In the genomic region with DNA sequence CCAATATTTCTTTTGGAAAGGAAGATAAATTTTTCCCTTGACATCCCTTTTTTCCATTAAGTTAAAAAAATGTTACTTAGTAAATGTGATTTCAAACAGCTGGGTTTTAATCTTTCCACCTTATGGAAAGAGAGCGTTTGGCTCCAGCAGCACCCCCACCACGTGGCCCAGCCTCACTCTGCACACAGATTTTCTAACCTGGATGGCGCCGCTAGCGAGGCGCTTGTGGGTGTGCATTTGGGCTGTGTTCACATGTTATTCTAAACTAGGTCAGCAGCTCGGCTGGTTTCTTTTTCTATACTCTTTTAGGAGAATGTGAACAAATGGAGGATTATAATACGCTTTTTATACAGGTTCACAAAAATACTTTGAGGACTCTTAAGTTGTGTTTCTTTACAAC, we compare ENCODE assay signal across 11 cellular contexts.
DNase-seq lines count a peak whose midpoint lies in the region; ATAC-seq and TF ChIP-seq lines count a peak whose summit lies in the region.
"Had no signal": no experiment of that assay in that cellular context is flagged by ENCODE, and none has a peak within 500 bp of the region (broad histone marks: within the 10 kb centered on the region; RNA-seq: fewer than 3 reads in every experiment).

No MANE protein-coding gene starts in this region.

- H3K79me2 ChIP-seq in GM23338 (replicated peaks; ENCODE audit: insufficient read depth): no peaks in the 10 kb centered on the region
- H3K79me2 ChIP-seq in smooth muscle cell (ENCODE audit: low read depth): peaks cover 18% of the 10 kb centered on the region

- no peaks in the 10 kb centered on the region for H3K9me3 Mint-ChIP-seq in GM23338
- no peaks in the 10 kb centered on the region for H3K9me3 Mint-ChIP-seq in activated CD4-positive, alpha-beta T cell treated with anti-CD3 and anti-CD28 coated beads, Interleukin-2, amount 10 ng/mL, durations not matched to agents 7 days and 5 days
- H3K9me3 Mint-ChIP-seq: H9 had no signal

- H3K4me3 Mint-ChIP-seq in GM23338: no peak overlapping the region
- H3K4me3 Mint-ChIP-seq in activated CD4-positive, alpha-beta T cell treated with anti-CD3 and anti-CD28 coated beads, Interleukin-2, amount 10 ng/mL, durations not matched to agents 7 days and 5 days: no peak overlapping the region
- H3K4me3 Mint-ChIP-seq: H9 had no signal

- no peak overlapping the region for H3K4me3 ChIP-seq in GM23338
- H3K4me3 ChIP-seq in smooth muscle cell: no peak overlapping the region
- H3K4me3 ChIP-seq: left lung had no signal

- H3K36me3 ChIP-seq in GM23338 (ENCODE audit: insufficient read depth) (no peaks in the 10 kb centered on the region), smooth muscle cell (ENCODE audit: low read depth) (no peaks in the 10 kb centered on the region)
- H3K36me3 ChIP-seq: left lung had no signal

- H3K9me3 ChIP-seq in smooth muscle cell (replicated peaks; ENCODE audit: low read depth): no peaks in the 10 kb centered on the region
- H3K9me3 ChIP-seq: left lung had no signal

- no peak overlapping the region for H3K27ac Mint-ChIP-seq in GM23338
- H3K27ac Mint-ChIP-seq in activated CD4-positive, alpha-beta T cell treated with anti-CD3 and anti-CD28 coated beads, Interleukin-2, amount 10 ng/mL, durations not matched to agents 7 days and 5 days: peak overlapping the region; percentile 95
- H3K27ac Mint-ChIP-seq: H9 had no signal

- no peaks in the 10 kb centered on the region for H3K9me2 ChIP-seq in GM23338 (ENCODE audit: insufficient read depth)

- CTCF ChIA-PET in activated CD4-positive, alpha-beta T cell treated with anti-CD3 and anti-CD28 coated beads, Interleukin-2, amount 10 ng/mL, durations not matched to agents 7 days and 5 days (lab: Charles Lee): no interaction called here

- POLR2A ChIA-PET in activated CD4-positive, alpha-beta T cell treated with anti-CD3 and anti-CD28 coated beads, Interleukin-2, amount 10 ng/mL, durations not matched to agents 7 days and 5 days (lab: Charles Lee): no interaction called here

- H3K4me2 ChIP-seq in GM23338: no peak overlapping the region
- peak overlapping the region; percentile 48 for H3K4me2 ChIP-seq in smooth muscle cell

- no peak overlapping the region for H2AFZ ChIP-seq in GM23338
- no peak overlapping the region for H2AFZ ChIP-seq in smooth muscle cell (ENCODE audit: low read depth)

- DNase-seq in GM23338 (ENCODE audit: low spot score) (no peak), smooth muscle cell (lab: John Stamatoyannopoulos, UW; ENCODE audit: unreplicated experiment) (no peak), NCI-H446 treated with DMSO at 0.1 percent for 48 hours (lab: John Stamatoyannopoulos, UW) (no peak), NCI-H2081 treated with DMSO at 0.1 percent for 48 hours (lab: John Stamatoyannopoulos, UW) (no peak), NCI-H748 (lab: John Stamatoyannopoulos, UW; ENCODE audit: unreplicated experiment) (no peak)
- peak; percentile 35 for DNase-seq in activated CD4-positive, alpha-beta T cell treated with anti-CD3 and anti-CD28 coated beads, Interleukin-2, amount 10 ng/mL, durations not matched to agents 7 days and 5 days
- peak; percentile 68 for DNase-seq in central memory CD4-positive, alpha-beta T cell
- DNase-seq: H9, left lung, NCI-H510A treated with DMSO at 0.1 percent for 48 hours had no signal

- ATAC-seq in GM23338 (no peak), GM21360 (IDR thresholded peaks at IDR 0.05; ENCODE audit: unreplicated experiment) (no peak)

- H3K9ac ChIP-seq in smooth muscle cell (ENCODE audit: low read depth): peak overlapping the region; percentile 30

- H3K27ac ChIP-seq in GM23338 (ENCODE audit: low read depth): 0 out of 2 replicates have a peak overlapping the region, but pooled peaks have one; percentile 16
- H3K27ac ChIP-seq in smooth muscle cell (ENCODE audit: low read depth): peak overlapping the region; percentile 81

- no peaks in the 10 kb centered on the region for H3K27me3 ChIP-seq in GM23338 (ENCODE audit: insufficient read depth)
- H3K27me3 ChIP-seq in smooth muscle cell (ENCODE audit: low read depth): no peaks in the 10 kb centered on the region
- H3K27me3 ChIP-seq: left lung had no signal

- no peaks in the 10 kb centered on the region for H3K27me3 Mint-ChIP-seq in GM23338 (ENCODE audit: insufficient read depth, low read depth, poor library complexity)
- no peaks in the 10 kb centered on the region for H3K27me3 Mint-ChIP-seq in activated CD4-positive, alpha-beta T cell treated with anti-CD3 and anti-CD28 coated beads, Interleukin-2, amount 10 ng/mL, durations not matched to agents 7 days and 5 days

- H3F3A ChIP-seq in GM23338 (replicated peaks; ENCODE audit: low read depth) (no peaks in the 10 kb centered on the region), smooth muscle cell (ENCODE audit: low read depth) (peaks cover 15% of the 10 kb centered on the region)

- TF ChIP-seq CTCF in GM23338 (conservative IDR thresholded peaks at IDR 0.05; ENCODE audit: low read depth in 2 of 2): no peak
- TF ChIP-seq CTCF in smooth muscle cell (IDR thresholded peaks at IDR 0.05; ENCODE audit: borderline replicate concordance, insufficient read depth, poor library complexity, severe bottlenecking): no peak

- H3K4me1 Mint-ChIP-seq in GM23338: peaks cover 15% of the 10 kb centered on the region
- peaks cover 65% of the 10 kb centered on the region for H3K4me1 Mint-ChIP-seq in activated CD4-positive, alpha-beta T cell treated with anti-CD3 and anti-CD28 coated beads, Interleukin-2, amount 10 ng/mL, durations not matched to agents 7 days and 5 days

- no peaks in the 10 kb centered on the region; the same call in 1 of the 2 replicates for H3K4me1 ChIP-seq in GM23338 (ENCODE audit: insufficient read depth)
- H3K4me1 ChIP-seq in smooth muscle cell (ENCODE audit: low read depth): peaks cover 4% of the 10 kb centered on the region

- H3K36me3 Mint-ChIP-seq in GM23338 (ENCODE audit: low read depth): no peaks in the 10 kb centered on the region
- peaks cover 2% of the 10 kb centered on the region for H3K36me3 Mint-ChIP-seq in activated CD4-positive, alpha-beta T cell treated with anti-CD3 and anti-CD28 coated beads, Interleukin-2, amount 10 ng/mL, durations not matched to agents 7 days and 5 days (ENCODE audit: low read depth)

- 94% methylated on average over 8 of the region's 8 CpGs for WGBS in smooth muscle cell (ENCODE audit: low lambda C conversion rate)

- H4K20me1 ChIP-seq in GM23338 (replicated peaks; ENCODE audit: insufficient read depth) (no peaks in the 10 kb centered on the region), smooth muscle cell (ENCODE audit: low read depth) (peaks cover 5% of the 10 kb centered on the region)

TF ChIP-seq in GM23338, 12 proteins besides CTCF, POLR2A, EP300 and RAD21 (continues in another document):
- TF ChIP-seq EZH2 (IDR thresholded peaks at IDR 0.05; ENCODE audit: low read depth, unreplicated experiment): no peak
- no peak for TF ChIP-seq EZH2phosphoT487 (IDR thresholded peaks at IDR 0.05; ENCODE audit: unreplicated experiment)
- no peak for TF ChIP-seq POLR2AphosphoS5 (IDR thresholded peaks at IDR 0.05; ENCODE audit: low read depth)
- no peak for TF ChIP-seq NANOG (IDR thresholded peaks at IDR 0.05; ENCODE audit: borderline replicate concordance)
- TF ChIP-seq, protein P1, sequence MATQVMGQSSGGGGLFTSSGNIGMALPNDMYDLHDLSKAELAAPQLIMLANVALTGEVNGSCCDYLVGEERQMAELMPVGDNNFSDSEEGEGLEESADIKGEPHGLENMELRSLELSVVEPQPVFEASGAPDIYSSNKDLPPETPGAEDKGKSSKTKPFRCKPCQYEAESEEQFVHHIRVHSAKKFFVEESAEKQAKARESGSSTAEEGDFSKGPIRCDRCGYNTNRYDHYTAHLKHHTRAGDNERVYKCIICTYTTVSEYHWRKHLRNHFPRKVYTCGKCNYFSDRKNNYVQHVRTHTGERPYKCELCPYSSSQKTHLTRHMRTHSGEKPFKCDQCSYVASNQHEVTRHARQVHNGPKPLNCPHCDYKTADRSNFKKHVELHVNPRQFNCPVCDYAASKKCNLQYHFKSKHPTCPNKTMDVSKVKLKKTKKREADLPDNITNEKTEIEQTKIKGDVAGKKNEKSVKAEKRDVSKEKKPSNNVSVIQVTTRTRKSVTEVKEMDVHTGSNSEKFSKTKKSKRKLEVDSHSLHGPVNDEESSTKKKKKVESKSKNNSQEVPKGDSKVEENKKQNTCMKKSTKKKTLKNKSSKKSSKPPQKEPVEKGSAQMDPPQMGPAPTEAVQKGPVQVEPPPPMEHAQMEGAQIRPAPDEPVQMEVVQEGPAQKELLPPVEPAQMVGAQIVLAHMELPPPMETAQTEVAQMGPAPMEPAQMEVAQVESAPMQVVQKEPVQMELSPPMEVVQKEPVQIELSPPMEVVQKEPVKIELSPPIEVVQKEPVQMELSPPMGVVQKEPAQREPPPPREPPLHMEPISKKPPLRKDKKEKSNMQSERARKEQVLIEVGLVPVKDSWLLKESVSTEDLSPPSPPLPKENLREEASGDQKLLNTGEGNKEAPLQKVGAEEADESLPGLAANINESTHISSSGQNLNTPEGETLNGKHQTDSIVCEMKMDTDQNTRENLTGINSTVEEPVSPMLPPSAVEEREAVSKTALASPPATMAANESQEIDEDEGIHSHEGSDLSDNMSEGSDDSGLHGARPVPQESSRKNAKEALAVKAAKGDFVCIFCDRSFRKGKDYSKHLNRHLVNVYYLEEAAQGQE (IDR thresholded peaks at IDR 0.05; ENCODE audit: unreplicated experiment): no peak
- no peak for TF ChIP-seq CREB1 (CRISPR knock-in tag; IDR thresholded peaks at IDR 0.05; ENCODE audit: low read depth)
- no peak for TF ChIP-seq ZNF114 (CRISPR knock-in tag; IDR thresholded peaks at IDR 0.05)

Comparison
In these comparisons a context has a peak if more than half of its experiments do, and no peak if none do; other contexts are left out.
1. DNase-seq: peak in activated CD4-positive, alpha-beta T cell treated with anti-CD3 and anti-CD28 coated beads, Interleukin-2, amount 10 ng/mL, durations not matched to agents 7 days and 5 days (single experiment) and central memory CD4-positive, alpha-beta T cell (single experiment); none in GM23338 (single experiment), smooth muscle cell (single experiment), NCI-H446 treated with DMSO at 0.1 percent for 48 hours (single experiment), NCI-H2081 treated with DMSO at 0.1 percent for 48 hours (single experiment) and NCI-H748 (single experiment).